ENCODE assay signal across 6 cellular contexts in genomic region chr15:99493461-99493860, GRCh38.
"Had no signal": no experiment of that assay in that cellular context is flagged by ENCODE, and none has a peak within 500 bp of the region (broad histone marks: within the 10 kb centered on the region; RNA-seq: fewer than 3 reads in every experiment).

No MANE protein-coding gene starts in this region.

- H3K27ac Mint-ChIP-seq: GM23338, HFFc6, IgD-negative memory B cell had no signal

- H3K4me1 Mint-ChIP-seq: GM23338 had no signal

- H3K4me1 ChIP-seq: HAP-1 had no signal

- H3K27ac ChIP-seq: HL-60 had no signal

- H3K9me3 ChIP-seq: HAP-1 had no signal

- DNase-seq: H7, HFFc6 had no signal

- H3K4me2 ChIP-seq: GM23338 had no signal

- H3K4me3 ChIP-seq: GM23338, HAP-1 had no signal

- H3K4me3 Mint-ChIP-seq: GM23338, HFFc6, IgD-negative memory B cell had no signal

- H2AFZ ChIP-seq: GM23338 had no signal

- H3K36me3 ChIP-seq: HAP-1 had no signal

- H3K36me3 Mint-ChIP-seq: IgD-negative memory B cell had no signal

- H3K27me3 Mint-ChIP-seq: IgD-negative memory B cell had no signal
